In the genomic region with DNA sequence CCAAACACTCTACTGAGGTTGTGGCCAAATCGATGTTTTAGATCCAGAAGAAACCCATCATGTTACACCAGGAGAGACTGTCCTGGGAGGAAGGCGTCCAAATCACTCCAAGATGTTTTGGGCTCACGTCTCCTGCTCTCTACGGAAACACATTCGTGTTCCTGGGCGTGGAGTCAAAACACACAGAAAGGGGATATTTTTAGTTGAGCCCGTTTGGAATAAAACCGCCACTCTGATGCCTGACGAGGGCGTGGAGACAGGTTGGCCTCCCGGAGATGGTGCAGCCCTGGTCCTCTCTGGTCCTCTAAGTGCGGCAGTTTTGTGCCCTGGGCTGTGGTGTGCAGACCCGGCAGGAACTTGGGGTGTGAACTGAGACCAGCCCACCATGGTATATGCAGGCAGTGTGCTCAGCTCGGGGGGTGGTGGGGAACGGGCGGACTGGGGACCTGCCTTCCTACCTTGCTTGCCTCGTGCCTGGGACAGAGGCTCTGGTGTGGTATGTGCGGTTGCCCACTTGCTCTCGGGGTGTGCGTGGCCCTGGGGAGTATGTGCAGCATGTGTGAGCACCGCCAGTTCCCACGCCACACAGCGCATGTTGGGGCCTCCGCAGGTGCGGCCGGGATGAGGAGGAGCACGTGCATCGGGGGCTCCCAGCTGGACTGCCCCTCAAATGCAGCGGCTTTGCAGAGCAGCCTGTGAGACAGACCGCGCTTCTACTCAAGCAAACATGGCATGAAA, we compare ENCODE assay signal across 25 cellular contexts.
DNase-seq lines count a peak whose midpoint lies in the region; ATAC-seq lines count a peak whose summit lies in the region.
"Had no signal": no experiment of that assay in that cellular context is flagged by ENCODE, and none has a peak within 500 bp of the region (broad histone marks: within the 10 kb centered on the region; RNA-seq: fewer than 3 reads in every experiment).

No MANE protein-coding gene starts in this region.

- H3K23ac ChIP-seq in mesendoderm (ENCODE audit: low read length), result no peak overlapping the region

- H3K9ac ChIP-seq in mesendoderm (ENCODE audit: low read length), result no peak overlapping the region

- H2AK5ac ChIP-seq in mesendoderm (ENCODE audit: low read length), result no peak overlapping the region

- no peak overlapping the region for H3K18ac ChIP-seq in mesendoderm (ENCODE audit: low read length)

- DNase-seq in cerebellar cortex (ENCODE audit: low spot score) (peak; percentile 39), inferior parietal cortex (ENCODE audit: extremely low spot score) (peak; percentile 29), sciatic nerve (ENCODE audit: low spot score) (no peak), mesendoderm (no peak), substantia nigra (lab: John Stamatoyannopoulos, UW) (no peak), left colon (no peak)
- DNase-seq: AML-193; CD4-positive, alpha-beta memory T cell; COR-L47; DMS53; IMR-90; KG1; MG63; NCI-H1105 treated with DMSO at 0.1 percent for 48 hours; NCI-H2029; NCI-H446 treated with DMSO at 0.1 percent for 48 hours; NCI-H526; NCI-H82; NK-92 treated with Interleukin-12 subunit alpha and Interleukin-12 subunit beta, amount 100 ng/mL, for 24 hours; PC-9; SHP77 treated with DMSO at 0.1 percent for 48 hours had no signal

- H3K27ac ChIP-seq in mesendoderm (ENCODE audit: low read depth, low read length) (no peak overlapping the region), substantia nigra (ENCODE audit: low read depth, low read length, poor library complexity, severe bottlenecking) (no peak overlapping the region)
- H3K27ac ChIP-seq: A549, PC-9, RWPE1 had no signal

- no peak overlapping the region for H2BK5ac ChIP-seq in mesendoderm (ENCODE audit: low read length)

- intact Hi-C loops in sciatic nerve (cut with DNase I), result no loop called here
- intact Hi-C loops in left colon (cut with DNase I, micrococcal nuclease), result no loop called here

- no peak overlapping the region for H4K5ac ChIP-seq in mesendoderm (ENCODE audit: low read length)

- ATAC-seq in sciatic nerve (peak; percentile 35), GM21723 (IDR thresholded peaks at IDR 0.05; ENCODE audit: unreplicated experiment) (no peak), left colon (no peak)
- ATAC-seq: A549, HCT116 had no signal

- no peak overlapping the region for H3K4me2 ChIP-seq in mesendoderm (ENCODE audit: low read length)
- H3K4me2 ChIP-seq: A549, PC-9 had no signal

- H2BK15ac ChIP-seq in mesendoderm (replicated peaks; ENCODE audit: low read depth), result no peak overlapping the region

- H2BK120ac ChIP-seq in mesendoderm (ENCODE audit: low read depth, low read length), result no peak overlapping the region

- H3K4me1 ChIP-seq in mesendoderm (ENCODE audit: control insufficient read depth, low read depth, low read length), result no peaks in the 10 kb centered on the region
- H3K4me1 ChIP-seq: A549 had no signal

- H3K36me3 ChIP-seq in mesendoderm (ENCODE audit: control insufficient read depth, insufficient read depth, low read length), result no peaks in the 10 kb centered on the region
- H3K36me3 ChIP-seq: MG63 had no signal

- no peaks in the 10 kb centered on the region for H3K27me3 ChIP-seq in mesendoderm (ENCODE audit: insufficient read depth, low read length, poor library complexity)
- H3K27me3 ChIP-seq: MG63 had no signal

- no CpG with 5 or more reads among the region's 31 CpGs for WGBS in mesendoderm (ENCODE audit: extremely low coverage, insufficient coverage, low lambda C conversion rate)

- H4K8ac ChIP-seq in mesendoderm (ENCODE audit: low read depth, low read length), result no peak overlapping the region

- no peaks in the 10 kb centered on the region for H3K79me2 ChIP-seq in mesendoderm (ENCODE audit: control insufficient read depth, insufficient read depth, low read length)

- H3K56ac ChIP-seq in mesendoderm (ENCODE audit: low read length), result no peak overlapping the region

- no peak overlapping the region for H3K4ac ChIP-seq in mesendoderm (ENCODE audit: low read depth, low read length)

- no peaks in the 10 kb centered on the region for H3K79me1 ChIP-seq in mesendoderm (ENCODE audit: low read length)

- H3K4me3 ChIP-seq in mesendoderm (ENCODE audit: low read length), result no peak overlapping the region
- H3K4me3 ChIP-seq: A549, MG63, PC-9 had no signal

Comparison
In these comparisons a context has a peak if more than half of its experiments do, and no peak if none do; other contexts are left out.
1. DNase-seq: peak in cerebellar cortex (single experiment) and inferior parietal cortex (single experiment); none in sciatic nerve (single experiment), mesendoderm (single experiment), substantia nigra (0 of 49) and left colon (0 of 2).